In genomic region chr13:114005206-114005720, GRCh38 we compare ENCODE assay signal across 18 cellular contexts. TPM values are rescaled to one million over a fixed set of nuclear protein-coding genes. Genes with fewer than 3 reads are reported as not detected.
DNase-seq lines count a peak whose midpoint lies in the region; ATAC-seq and TF ChIP-seq lines count a peak whose summit lies in the region.
"Had no signal": no experiment of that assay in that cellular context is flagged by ENCODE, and none has a peak within 500 bp of the region (broad histone marks: within the 10 kb centered on the region; RNA-seq: fewer than 3 reads in every experiment).

No MANE protein-coding gene starts in this region.

- H3K9me3 ChIP-seq in neuronal stem cell (replicated peaks in 1 of 2; ENCODE audit: control insufficient read depth in 2 of 2, insufficient read depth in 1 of 2, low read depth in 1 of 2, low read length in 2 of 2) (no peaks in the 10 kb centered on the region), MM.1S (replicated peaks; ENCODE audit: insufficient read depth, low read length) (no peaks in the 10 kb centered on the region)
- H3K9me3 ChIP-seq: colonic mucosa had no signal

- no peak overlapping the region for H3K4me3 Mint-ChIP-seq in CD14-positive monocyte
- no peak overlapping the region for H3K4me3 Mint-ChIP-seq in activated B cell treated with CpG ODN at 0.5 μM for 24 hours
- H3K4me3 Mint-ChIP-seq: activated CD8-positive, alpha-beta T cell treated with anti-CD3 and anti-CD28 coated beads, Interleukin-2, amount 10 ng/mL, durations not matched to agents 7 days and 5 days; stimulated activated naive CD8-positive, alpha-beta T cell treated with anti-CD3 and anti-CD28 coated beads, Interleukin-15, Interleukin-2, amounts not matched to agents 100 ng/mL and 50 ng/mL, for 24 hours had no signal

- peaks cover 6% of the 10 kb centered on the region; the same call in 1 of the 2 replicates for H3F3A ChIP-seq in MM.1S (ENCODE audit: insufficient read depth, low read length)

- H3K4me3 ChIP-seq in neuronal stem cell (ENCODE audit: low read length in 2 of 2): no peak overlapping the region
- H3K4me3 ChIP-seq in MM.1S (ENCODE audit: low read length): no peak overlapping the region
- H3K4me3 ChIP-seq: colonic mucosa had no signal

- no peaks in the 10 kb centered on the region for H4K20me1 ChIP-seq in MM.1S (ENCODE audit: insufficient read depth, low read length)

- H3K27me3 ChIP-seq in neuronal stem cell (ENCODE audit: control insufficient read depth in 3 of 3, insufficient read depth in 3 of 3, low read depth in 1 of 3, low read length in 3 of 3) (no peaks in the 10 kb centered on the region), MM.1S (replicated peaks; ENCODE audit: insufficient read depth, low read length) (no peaks in the 10 kb centered on the region)
- H3K27me3 ChIP-seq: colonic mucosa had no signal

- H3K14ac ChIP-seq in neuronal stem cell (ENCODE audit: low read length): no peak overlapping the region

- H2BK120ac ChIP-seq in neuronal stem cell (ENCODE audit: low read depth, low read length): no peak overlapping the region

- H3K9me2 ChIP-seq in MM.1S (replicated peaks; ENCODE audit: insufficient read depth, low read length): no peaks in the 10 kb centered on the region

- no peak overlapping the region for H3K4me2 ChIP-seq in neuronal stem cell (ENCODE audit: insufficient read depth, low read length, poor library complexity, severe bottlenecking)
- H3K4me2 ChIP-seq in MM.1S (ENCODE audit: low read depth, low read length): no peak overlapping the region

- no peak overlapping the region for H2BK12ac ChIP-seq in neuronal stem cell (ENCODE audit: low read length)

- H3K4me1 Mint-ChIP-seq in CD14-positive monocyte (no peaks in the 10 kb centered on the region), activated B cell treated with CpG ODN at 0.5 μM for 24 hours (no peaks in the 10 kb centered on the region)
- H3K4me1 Mint-ChIP-seq: T-cell had no signal

- H2BK15ac ChIP-seq in neuronal stem cell (ENCODE audit: low read length): no peak overlapping the region

- no peak overlapping the region for H3K27ac ChIP-seq in neuronal stem cell (replicated peaks; ENCODE audit: low read length)
- no peak overlapping the region for H3K27ac ChIP-seq in MM.1S (ENCODE audit: low read length)
- H3K27ac ChIP-seq: colonic mucosa, VCaP had no signal

- peaks cover 49 to 59% of the 10 kb centered on the region in 2 donors for H3K36me3 Mint-ChIP-seq in CD14-positive monocyte
- peaks cover 39% of the 10 kb centered on the region for H3K36me3 Mint-ChIP-seq in activated B cell treated with CpG ODN at 0.5 μM for 24 hours (ENCODE audit: low read depth)

- H3K18ac ChIP-seq in neuronal stem cell (ENCODE audit: low read length): no peak overlapping the region

- POLR2A ChIA-PET in activated B cell treated with CpG ODN at 0.5 μM for 24 hours (lab: Charles Lee): no interaction called here

- intact Hi-C loops in CD14-positive monocyte (cut with micrococcal nuclease): no loop called here
- intact Hi-C loops in activated B cell treated with CpG ODN at 0.5 μM for 24 hours (cut with micrococcal nuclease): no loop called here
- intact Hi-C loops in left cardiac atrium (cut with DNase I): no loop called here

- H2BK5ac ChIP-seq in neuronal stem cell (ENCODE audit: low read length): peak overlapping the region; percentile 48

- H3K27me3 Mint-ChIP-seq in CD14-positive monocyte (ENCODE audit: low read depth in 3 of 3): no peaks in the 10 kb centered on the region
- no peaks in the 10 kb centered on the region for H3K27me3 Mint-ChIP-seq in activated B cell treated with CpG ODN at 0.5 μM for 24 hours
- H3K27me3 Mint-ChIP-seq: naive B cell; stimulated activated naive CD8-positive, alpha-beta T cell treated with anti-CD3 and anti-CD28 coated beads, Interleukin-15, Interleukin-2, amounts not matched to agents 100 ng/mL and 50 ng/mL, for 24 hours; T-cell had no signal

- H3K27ac Mint-ChIP-seq in CD14-positive monocyte (no peak overlapping the region), activated B cell treated with CpG ODN at 0.5 μM for 24 hours (no peak overlapping the region)
- H3K27ac Mint-ChIP-seq: activated CD8-positive, alpha-beta T cell treated with anti-CD3 and anti-CD28 coated beads, Interleukin-2, amount 10 ng/mL, durations not matched to agents 7 days and 5 days; stimulated activated naive CD8-positive, alpha-beta T cell treated with anti-CD3 and anti-CD28 coated beads, Interleukin-15, Interleukin-2, amounts not matched to agents 100 ng/mL and 50 ng/mL, for 24 hours; T-cell had no signal

- no peak for TF ChIP-seq CTCF in CD14-positive monocyte (IDR thresholded peaks at IDR 0.05)
- TF ChIP-seq CTCF in activated B cell treated with CpG ODN at 0.5 μM for 24 hours (IDR thresholded peaks at IDR 0.05): no peak
- no peak for TF ChIP-seq CTCF in MM.1S (IDR thresholded peaks at IDR 0.05; ENCODE audit: low read length)

- H3K36me3 ChIP-seq in neuronal stem cell (replicated peaks in 1 of 2; ENCODE audit: control insufficient read depth in 2 of 2, insufficient read depth in 2 of 2, low read length in 2 of 2) (peaks cover under 1 to 34% of the 10 kb centered on the region in 2 donors), MM.1S (replicated peaks; ENCODE audit: insufficient read depth, low read length) (0 out of 2 replicates have a peak, but pooled peaks cover 13% of the 10 kb centered on the region)
- H3K36me3 ChIP-seq: colonic mucosa had no signal

- H3K4me1 ChIP-seq in neuronal stem cell (ENCODE audit: control insufficient read depth in 2 of 2, insufficient read depth in 1 of 2, low read depth in 1 of 2, low read length in 2 of 2) (peaks cover 0 to 2% of the 10 kb centered on the region in 2 donors), MM.1S (ENCODE audit: low read length) (no peaks in the 10 kb centered on the region)
- H3K4me1 ChIP-seq: colonic mucosa had no signal

- H3K9me3 Mint-ChIP-seq in CD14-positive monocyte (no peaks in the 10 kb centered on the region), activated B cell treated with CpG ODN at 0.5 μM for 24 hours (no peaks in the 10 kb centered on the region)
- H3K9me3 Mint-ChIP-seq: naive B cell; stimulated activated naive CD8-positive, alpha-beta T cell treated with anti-CD3 and anti-CD28 coated beads, Interleukin-15, Interleukin-2, amounts not matched to agents 100 ng/mL and 50 ng/mL, for 24 hours; T-cell had no signal

- H2AK5ac ChIP-seq in neuronal stem cell (ENCODE audit: low read depth, low read length): peak overlapping the region; percentile 8

- ATAC-seq in activated B cell treated with CpG ODN at 0.5 μM for 24 hours (ENCODE audit: low read depth) (no peak), left cardiac atrium (peak; percentile 20 to 55)
- ATAC-seq: activated CD8-positive, alpha-beta T cell treated with anti-CD3 and anti-CD28 coated beads, Interleukin-2, amount 10 ng/mL, durations not matched to agents 7 days and 5 days had no signal

- no peaks in the 10 kb centered on the region for H3K79me1 ChIP-seq in neuronal stem cell (ENCODE audit: low read depth, low read length)

- H3K4ac ChIP-seq in neuronal stem cell (ENCODE audit: low read length): no peak overlapping the region

- WGBS in neuronal stem cell (ENCODE audit: extremely low coverage in 2 of 2, insufficient read length in 2 of 2, insufficient replicate concordance in 1 of 2), 2 donors: no CpG with 5 or more reads among the region's 15 CpGs

- DNase-seq in CD14-positive monocyte (ENCODE audit: low spot score): peak; percentile 22
- DNase-seq in activated B cell treated with CpG ODN at 0.5 μM for 24 hours: peak; percentile 11
- peak; percentile 18 for DNase-seq in left cardiac atrium
- DNase-seq in neuronal stem cell (ENCODE audit: low spot score): no peak
- DNase-seq in GF-D8 (lab: John Stamatoyannopoulos, UW): no peak
- DNase-seq in AG20443 (ENCODE audit: low spot score): no peak
- DNase-seq in MM.1S: no peak
- no peak for DNase-seq in NOMO-1 (lab: John Stamatoyannopoulos, UW; ENCODE audit: unreplicated experiment in 2 of 2)
- DNase-seq: activated CD8-positive, alpha-beta T cell treated with anti-CD3 and anti-CD28 coated beads, Interleukin-2, amount 10 ng/mL, durations not matched to agents 7 days and 5 days; colonic mucosa; foreskin fibroblast; naive B cell; NCI-H187 treated with DMSO at 0.1 percent for 48 hours; NCI-H446; NK-92 treated with Interleukin-12 subunit alpha and Interleukin-12 subunit beta, amount 100 ng/mL, for 24 hours; T-cell had no signal

- H4K8ac ChIP-seq in neuronal stem cell (ENCODE audit: low read depth, low read length): no peak overlapping the region

- H3K9ac ChIP-seq in neuronal stem cell (ENCODE audit: low read depth, low read length, poor library complexity) (no peak overlapping the region), MM.1S (ENCODE audit: low read length) (no peak overlapping the region)

- no peak overlapping the region for H4K91ac ChIP-seq in neuronal stem cell (ENCODE audit: low read depth, low read length, poor library complexity)

- H2AFZ ChIP-seq in neuronal stem cell (ENCODE audit: low read length) (no peak overlapping the region), MM.1S (ENCODE audit: low read length) (no peak overlapping the region)

- H3K23ac ChIP-seq in neuronal stem cell (ENCODE audit: low read depth, low read length, poor library complexity): no peak overlapping the region

- H3K79me2 ChIP-seq in MM.1S (ENCODE audit: low read length): peaks cover 23% of the 10 kb centered on the region

- CTCF ChIA-PET in activated B cell treated with CpG ODN at 0.5 μM for 24 hours (lab: Charles Lee): no interaction called here

RNA-seq across cellular contexts. Expression of gene C13orf46, which starts 31.4 kb away (rescaled TPM):
- under 1 TPM in 1 of 2 donors, not detected in 1; 0.05 TPM for polyA plus RNA-seq in CD14-positive monocyte
- 0.46 and 0.69 TPM in 2 replicates for total RNA-seq in activated B cell treated with CpG ODN at 0.5 μM for 24 hours
- 1 to 10 TPM in 1 of 2 donors, under 1 TPM in 1; 0.65 to 1.4 TPM for total RNA-seq in left cardiac atrium
- polyA plus RNA-seq in neuronal stem cell (2013, experiment 1 of 2): 0.03 TPM
- 0.04 TPM for polyA plus RNA-seq in neuronal stem cell (2013, experiment 2 of 2)

Comparison
In these comparisons a context has a peak if more than half of its experiments do, and no peak if none do; other contexts are left out.
1. DNase-seq: peak in CD14-positive monocyte (single experiment), activated B cell treated with CpG ODN at 0.5 μM for 24 hours (single experiment) and left cardiac atrium (single experiment); none in neuronal stem cell (single experiment), GF-D8 (single experiment), AG20443 (single experiment), MM.1S (single experiment) and NOMO-1 (0 of 2).